ENCODE assay signal across 8 cellular contexts in genomic region chr11:74749127-74749964, GRCh38. TPM values are rescaled to one million over a fixed set of nuclear protein-coding genes. Genes with fewer than 3 reads are reported as not detected.
DNase-seq lines count a peak whose midpoint lies in the region; TF ChIP-seq lines count a peak whose summit lies in the region.

No MANE protein-coding gene starts in this region.

- H3K27me3 Mint-ChIP-seq in HFFc6 (ENCODE audit: insufficient read depth): peaks cover 2% of the 10 kb centered on the region; the same call in 1 of the 2 replicates
- no peaks in the 10 kb centered on the region for H3K27me3 Mint-ChIP-seq in dendritic cell treated with granulocyte-macrophage colony-stimulating factor and Interleukin-4, amounts not matched to agents 40 ng/mL and 50 ng/mL, for 4 days

- H3K27ac Mint-ChIP-seq in HFFc6: peak overlapping the region; percentile 80
- H3K27ac Mint-ChIP-seq in dendritic cell treated with granulocyte-macrophage colony-stimulating factor and Interleukin-4, amounts not matched to agents 40 ng/mL and 50 ng/mL, for 4 days: peak overlapping the region; percentile 83

- 1% methylated on average over 30 to 41 of the region's 63 CpGs for WGBS in lower leg skin, 2 donors

- peak overlapping the region; percentile 66 for H3K4me3 ChIP-seq in lower leg skin (ENCODE audit: low read depth, poor library complexity, severe bottlenecking)

- DNase-seq in NCI-H2081 (lab: John Stamatoyannopoulos, UW) (peak; percentile 20 to 48), NCI-H2081 treated with DMSO at 0.1 percent for 48 hours (lab: John Stamatoyannopoulos, UW) (no peak), HFFc6 (no peak), MV-4-11 (lab: John Stamatoyannopoulos, UW) (peak; percentile 56), lower leg skin (ENCODE audit: low spot score in 2 of 2) (peak; percentile 21 to 88)
- DNase-seq in activated CD4-positive, alpha-beta T cell treated with anti-CD3 and anti-CD28 coated beads for 1 hour: peak; percentile 18
- peak; percentile 17 for DNase-seq in stimulated activated CD8-positive, alpha-beta memory T cell treated with anti-CD3 and anti-CD28 coated beads, Interleukin-12 subunit alpha, Interleukin-12 subunit beta, amount 100 ng/mL, for 1 hour (ENCODE audit: low read depth)

- H3K4me1 Mint-ChIP-seq in HFFc6 (ENCODE audit: low read depth): peaks cover 49% of the 10 kb centered on the region
- H3K4me1 Mint-ChIP-seq in dendritic cell treated with granulocyte-macrophage colony-stimulating factor and Interleukin-4, amounts not matched to agents 40 ng/mL and 50 ng/mL, for 4 days (ENCODE audit: low read depth): peaks cover 37% of the 10 kb centered on the region

- intact Hi-C loops in dendritic cell treated with granulocyte-macrophage colony-stimulating factor and Interleukin-4, amounts not matched to agents 40 ng/mL and 50 ng/mL, for 4 days (cut with micrococcal nuclease): no loop called here
- intact Hi-C loops in lower leg skin (cut with DNase I; ENCODE audit: low total_unique reads): no loop called here

- TF ChIP-seq POLR2A in lower leg skin (IDR thresholded peaks at IDR 0.05): no peak

- H3K9me3 Mint-ChIP-seq in HFFc6: no peaks in the 10 kb centered on the region
- H3K9me3 Mint-ChIP-seq in dendritic cell treated with granulocyte-macrophage colony-stimulating factor and Interleukin-4, amounts not matched to agents 40 ng/mL and 50 ng/mL, for 4 days: no peaks in the 10 kb centered on the region

- H3K36me3 Mint-ChIP-seq in HFFc6 (ENCODE audit: low read depth): no peaks in the 10 kb centered on the region
- H3K36me3 Mint-ChIP-seq in dendritic cell treated with granulocyte-macrophage colony-stimulating factor and Interleukin-4, amounts not matched to agents 40 ng/mL and 50 ng/mL, for 4 days (ENCODE audit: low read depth): peaks cover 14% of the 10 kb centered on the region

- H3K4me3 Mint-ChIP-seq in HFFc6: peak overlapping the region; percentile 96
- H3K4me3 Mint-ChIP-seq in dendritic cell treated with granulocyte-macrophage colony-stimulating factor and Interleukin-4, amounts not matched to agents 40 ng/mL and 50 ng/mL, for 4 days: peak overlapping the region; percentile 92

- TF ChIP-seq CTCF in HFFc6 (IDR thresholded peaks at IDR 0.05) (no peak), lower leg skin (IDR thresholded peaks at IDR 0.05) (no peak)

RNA-seq across cellular contexts. Expression of gene RNF169, which starts 0.7 kb away (rescaled TPM):
- total RNA-seq in HFFc6 (2021; fragmentation: NEBNext Ultra II Directional; extraction: Animal tissue kit (Norgen Biotek cat#: 25700)): 10 to 100 TPM; 10.9 to 12.9 (median 12.2) TPM
- total RNA-seq in lower leg skin: 10 to 100 TPM; 17.5 to 23.6 (median 21.6) TPM

RNA-seq across cellular contexts. Expression of gene CHRDL2, which starts 18.1 kb away (rescaled TPM):
- total RNA-seq in HFFc6 (2021; fragmentation: NEBNext Ultra II Directional; extraction: Animal tissue kit (Norgen Biotek cat#: 25700)): not detected
- total RNA-seq in lower leg skin: not detected

Comparison
In these comparisons a context has a peak if more than half of its experiments do, and no peak if none do; other contexts are left out.
1. DNase-seq: peak in NCI-H2081 (2 of 2), MV-4-11 (single experiment), activated CD4-positive, alpha-beta T cell treated with anti-CD3 and anti-CD28 coated beads for 1 hour (single experiment), lower leg skin (2 of 2) and stimulated activated CD8-positive, alpha-beta memory T cell treated with anti-CD3 and anti-CD28 coated beads, Interleukin-12 subunit alpha, Interleukin-12 subunit beta, amount 100 ng/mL, for 1 hour (single experiment); none in NCI-H2081 treated with DMSO at 0.1 percent for 48 hours (single experiment) and HFFc6 (single experiment).